1 cellular context compared by ENCODE assay signal in genomic region chr16:16358539-16359240, GRCh38. TPM values are rescaled to one million over a fixed set of nuclear protein-coding genes. Genes with fewer than 3 reads are reported as not detected.
"Had no signal": no experiment of that assay in that cellular context is flagged by ENCODE, and none has a peak within 500 bp of the region (broad histone marks: within the 10 kb centered on the region; RNA-seq: fewer than 3 reads in every experiment).

No MANE protein-coding gene starts in this region.

RNA-seq across cellular contexts. Expression of gene NPIPA7, which starts 20.2 kb away (rescaled TPM):
- total RNA-seq: mononuclear cell had no signal
